7 cellular contexts compared by ENCODE assay signal in genomic region chr7:116659248-116659647, GRCh38. TPM values are rescaled to one million over a fixed set of nuclear protein-coding genes. Genes with fewer than 3 reads are reported as not detected.
DNase-seq lines count a peak whose midpoint lies in the region; ATAC-seq, FAIRE-seq and TF ChIP-seq lines count a peak whose summit lies in the region.
"Not testable (repeated sequence)": the region's sequence is repeated elsewhere in the genome, so short reads cannot be mapped to it uniquely, and the experiment has no call there.
"Had no signal": no experiment of that assay in that cellular context is flagged by ENCODE, and none has a peak within 500 bp of the region (broad histone marks: within the 10 kb centered on the region; RNA-seq: fewer than 3 reads in every experiment).

No MANE protein-coding gene starts in this region.

- H3K4me2 ChIP-seq in K562 (ENCODE audit: insufficient read depth, low read length): not testable (repeated sequence)

- in situ Hi-C loops in K562 (cut with MboI): not testable (repeated sequence)

- not testable (repeated sequence) for H3K9ac ChIP-seq in K562 (ENCODE audit: insufficient read depth in 1 of 2, low read depth in 2 of 2, low read length in 2 of 2)

- CTCF ChIA-PET in HEK293 (lab: Yijun Ruan, JAX): interaction anchor here (0.9 kb wide), 1 partner anchor 158 kb away, joined by 3 read pairs; no protein-coding TSS in a partner anchor
- CTCF ChIA-PET in K562 (lab: Yijun Ruan, JAX; ENCODE audit: low intra/inter-chr PET ratio): not testable (repeated sequence)

- H3K27ac ChIP-seq in HEK293 (ENCODE audit: extremely low read depth, low read depth, low read length); K562 (ENCODE audit: extremely low read depth, low read depth, low read length): not testable (repeated sequence)

- H3K4me3 ChIP-seq in HEK293 (ENCODE audit: low read depth, low read length); K562: not testable (repeated sequence)

- H3K9me3 ChIP-seq in HEK293 (ENCODE audit: control insufficient read depth, insufficient read depth, low read depth, low read length); K562 (replicated peaks; ENCODE audit: control insufficient read depth, insufficient read depth, low read depth, low read length): not testable (repeated sequence)

- TF ChIP-seq CTCF in HEK293 (tag by site-specific recombination; IDR thresholded peaks at IDR 0.05); K562 (IDR thresholded peaks at IDR 0.05 in 2 of 3, conservative IDR thresholded peaks at IDR 0.05 in 1 of 3; ENCODE audit: insufficient read depth in 2 of 3, low read depth in 1 of 3, low read length in 3 of 3): not testable (repeated sequence)

- not testable (repeated sequence) for TF ChIP-seq RAD21 in K562 (CRISPR knock-in tag; conservative IDR thresholded peaks at IDR 0.05 in 1 of 2, IDR thresholded peaks at IDR 0.05 in 1 of 2)

- not testable (repeated sequence) for BruUV-seq in K562 (replicated peaks; lab: Mats Ljungman, UMichigan)

- not testable (repeated sequence) for H3K79me2 ChIP-seq in K562 (ENCODE audit: control insufficient read depth, insufficient read depth, low read length)

- POLR2A ChIA-PET in HEK293 (lab: Yijun Ruan, JAX); K562 (lab: Yijun Ruan, JAX): not testable (repeated sequence)

- not testable (repeated sequence) for H4K20me1 ChIP-seq in K562 (replicated peaks; ENCODE audit: control insufficient read depth, insufficient read depth, low read length)

- peaks cover 6 to 21% of the 10 kb centered on the region in 2 experiments; a peak in 3 of 5 replicates for H3K27me3 ChIP-seq in K562 (ENCODE audit: control insufficient read depth in 2 of 2, insufficient read depth in 2 of 2, low read length in 2 of 2)

- not testable (repeated sequence) for FAIRE-seq in K562 (lab: Jason Lieb, UNC)

- not testable (repeated sequence) for TF ChIP-seq POLR2A in K562 (conservative IDR thresholded peaks at IDR 0.05)

- not testable (repeated sequence) for H3K4me1 ChIP-seq in HEK293 (ENCODE audit: control insufficient read depth, insufficient read depth, low read length); K562 (replicated peaks in 1 of 2; ENCODE audit: control insufficient read depth in 2 of 2, insufficient read depth in 2 of 2, low read length in 2 of 2)

- not testable (repeated sequence) for H3K36me3 ChIP-seq in HEK293 (ENCODE audit: control insufficient read depth in 2 of 2, insufficient read depth in 1 of 2, low read length in 2 of 2); K562 (ENCODE audit: control insufficient read depth, insufficient read depth, low read length)

- H2AFZ ChIP-seq in K562 (ENCODE audit: low read depth, low read length): not testable (repeated sequence)

- ATAC-seq in K562: not testable (repeated sequence)

- intact Hi-C loops in K562 (cut with micrococcal nuclease): not testable (repeated sequence)

- not testable (repeated sequence) for TF ChIP-seq EP300 in K562 (IDR thresholded peaks at IDR 0.05; ENCODE audit: low read length)

- DNase-seq in K562 (ENCODE audit: extremely low read depth in 1 of 4, low spot score in 3 of 4): not testable (repeated sequence)

- H3K9me1 ChIP-seq in K562 (ENCODE audit: control insufficient read depth, insufficient read depth, low read length): not testable (repeated sequence)

TF ChIP-seq in HEK293, 187 proteins besides CTCF, POLR2A, EP300 and RAD21:
- peak; percentile 76 for TF ChIP-seq ZNF580 (tag by site-specific recombination; IDR thresholded peaks at IDR 0.05)
- 0 out of 2 replicates have a peak, but pooled peaks have one; percentile 59 for TF ChIP-seq ZNF280D (tag by site-specific recombination; IDR thresholded peaks at IDR 0.05)
- TF ChIP-seq ZNF146 (tag by site-specific recombination; IDR thresholded peaks at IDR 0.05): peak; percentile 98

TF ChIP-seq in K562, 482 proteins besides CTCF, POLR2A, EP300 and RAD21:
- TF ChIP-seq ZNF146 (CRISPR knock-in tag; IDR thresholded peaks at IDR 0.05; ENCODE audit: unreplicated experiment): peak; percentile 70

RNA-seq across cellular contexts. Expression of gene MET, which starts 12.7 kb away (rescaled TPM):
- total RNA-seq in K562 (2011; cell fraction: chromatin; rRNA removed; ENCODE audit: low replicate concordance): 0.97 and 1.1 TPM in 2 replicates
- total RNA-seq in K562 (2011; cell fraction: nucleolus; rRNA removed): 0.66 and 0.83 TPM in 2 replicates
- total RNA-seq in K562 (2011; cell fraction: nucleoplasm; rRNA removed): 1.3 and 1.9 TPM in 2 replicates
- total RNA-seq in K562 (2014; rRNA removed) (0.86 and 1.5 TPM in 2 replicates), K562 (2014; rRNA removed; fragmentation: Illumina TruSeq; extraction: Trizol) (0.70 and 0.84 TPM in 2 replicates), K562 (2015; rRNA removed; fragmentation: Illumina TruSeq; extraction: Trizol) (0.83 and 1.1 TPM in 2 replicates), K562 (2021) (0.65 and 1.2 TPM in 2 replicates)
- polyA plus RNA-seq in K562 (2011; rRNA removed) (0.22 and 2.4 TPM in 2 replicates), K562 (2014; fragmentation: Illumina TruSeq; extraction: Trizol) (1.1 and 1.3 TPM in 2 replicates), K562 (2014; fragmentation: Nextera tagmentation; extraction: Ambion mirVana) (1 to 10 TPM; 1.3 to 1.5 TPM), K562 (2014; rRNA removed) (0.47 and 0.90 TPM in 2 replicates)
- polyA plus RNA-seq in K562 (2011; cell fraction: cytosol; rRNA removed): 0.21 and 0.69 TPM in 2 replicates
- polyA plus RNA-seq in K562 (2011; cell fraction: nucleus; rRNA removed): 0.48 and 0.97 TPM in 2 replicates
- polyA plus RNA-seq in K562 (2012): 1.5 and 2.0 TPM in 2 replicates
- 0.90 and 2.0 TPM in 2 replicates for polyA minus RNA-seq in K562 (2011; rRNA and poly(A)+ RNA removed)
- polyA minus RNA-seq in K562 (2011; cell fraction: cytosol; rRNA and poly(A)+ RNA removed): 1.0 and 1.3 TPM in 2 replicates
- 1.3 and 2.2 TPM in 2 replicates for polyA minus RNA-seq in K562 (2011; cell fraction: nucleus; rRNA and poly(A)+ RNA removed)
- total RNA-seq: CD4-positive, CD25-positive, alpha-beta regulatory T cell; CD8-positive, alpha-beta T cell had no signal
- polyA plus RNA-seq: CD14-positive monocyte; CD4-positive, alpha-beta memory T cell; CD4-positive, CD25-positive, alpha-beta regulatory T cell; CD8-positive, alpha-beta memory T cell had no signal
